Comparison of ENCODE assay signal across 8 cellular contexts in genomic region chr1:177983824-177984528, GRCh38. TPM values are rescaled to one million over a fixed set of nuclear protein-coding genes. Genes with fewer than 3 reads are reported as not detected.
DNase-seq lines count a peak whose midpoint lies in the region; ATAC-seq and TF ChIP-seq lines count a peak whose summit lies in the region.

No MANE protein-coding gene starts in this region.

- CTCF ChIA-PET in CD8-positive, alpha-beta T cell (lab: Charles Lee), result no interaction called here

- 56% methylated on average over 4 of the region's 4 CpGs for WGBS in hepatocyte (ENCODE audit: low lambda C conversion rate, missing lambda C conversion rate)
- 35% methylated on average over 4 of the region's 4 CpGs for WGBS in smooth muscle cell (ENCODE audit: low lambda C conversion rate)

- H3K9me3 ChIP-seq in hepatocyte (ENCODE audit: low read depth) (no peaks in the 10 kb centered on the region), smooth muscle cell (replicated peaks; ENCODE audit: low read depth) (no peaks in the 10 kb centered on the region), Peyer's patch (no peaks in the 10 kb centered on the region)
- H3K9me3 ChIP-seq in CD8-positive, alpha-beta T cell (ENCODE audit: low read length), result no peaks in the 10 kb centered on the region

- H3K27ac ChIP-seq in hepatocyte, result peak overlapping the region; percentile 73
- peak overlapping the region; percentile 87 for H3K27ac ChIP-seq in smooth muscle cell (ENCODE audit: low read depth)
- H3K27ac ChIP-seq in CD8-positive, alpha-beta T cell (ENCODE audit: low read depth, low read length), result no peak overlapping the region
- no peak overlapping the region for H3K27ac ChIP-seq in Peyer's patch

- H3K27ac Mint-ChIP-seq in CD8-positive, alpha-beta T cell, result no peak overlapping the region

- no peaks in the 10 kb centered on the region for H4K20me1 ChIP-seq in hepatocyte (ENCODE audit: insufficient read depth, poor library complexity, severe bottlenecking)
- H4K20me1 ChIP-seq in smooth muscle cell (ENCODE audit: low read depth), result no peaks in the 10 kb centered on the region

- H3K4me1 ChIP-seq in hepatocyte (ENCODE audit: insufficient read depth) (no peaks in the 10 kb centered on the region), smooth muscle cell (ENCODE audit: low read depth) (peaks cover 15% of the 10 kb centered on the region), Peyer's patch (no peaks in the 10 kb centered on the region)
- no peaks in the 10 kb centered on the region for H3K4me1 ChIP-seq in CD8-positive, alpha-beta T cell (ENCODE audit: insufficient read depth, low read length)

- H3K4me2 ChIP-seq in hepatocyte, result peak overlapping the region; percentile 70
- peak overlapping the region; percentile 81 for H3K4me2 ChIP-seq in smooth muscle cell

- H3K9me3 Mint-ChIP-seq in CD8-positive, alpha-beta T cell, result peaks cover 7% of the 10 kb centered on the region

- peaks cover 4% of the 10 kb centered on the region for H3F3A ChIP-seq in smooth muscle cell (ENCODE audit: low read depth)

- POLR2A ChIA-PET in CD8-positive, alpha-beta T cell (lab: Charles Lee), result no interaction called here

- no peak for TF ChIP-seq CTCF in LNCaP clone FGC (IDR thresholded peaks at IDR 0.05; ENCODE audit: control insufficient read depth, extremely low read depth, insufficient read depth)
- TF ChIP-seq CTCF in hepatocyte (IDR thresholded peaks at IDR 0.05; ENCODE audit: poor library complexity), result no peak
- TF ChIP-seq CTCF in smooth muscle cell (IDR thresholded peaks at IDR 0.05; ENCODE audit: borderline replicate concordance, insufficient read depth, poor library complexity, severe bottlenecking), result no peak
- TF ChIP-seq CTCF in CD8-positive, alpha-beta T cell (IDR thresholded peaks at IDR 0.05), result no peak
- no peak for TF ChIP-seq CTCF in Peyer's patch (IDR thresholded peaks at IDR 0.05)

- no peaks in the 10 kb centered on the region for H3K4me1 Mint-ChIP-seq in CD8-positive, alpha-beta T cell (ENCODE audit: low read depth)

- peak; percentile 40 for DNase-seq in LNCaP clone FGC (ENCODE audit: low read depth)
- DNase-seq in amniotic stem cell (lab: John Stamatoyannopoulos, UW), result peak; percentile 85
- peak; percentile 78 for DNase-seq in hepatocyte (ENCODE audit: low spot score)
- peak; percentile 8 for DNase-seq in smooth muscle cell (lab: John Stamatoyannopoulos, UW; ENCODE audit: unreplicated experiment)
- DNase-seq in CD8-positive, alpha-beta T cell, result no peak
- no peak for DNase-seq in effector CD4-positive, alpha-beta T cell
- DNase-seq in Peyer's patch, result no peak

- H3K9me2 ChIP-seq in hepatocyte (replicated peaks; ENCODE audit: insufficient read depth), result no peaks in the 10 kb centered on the region

- H3K36me3 Mint-ChIP-seq in CD8-positive, alpha-beta T cell, result no peaks in the 10 kb centered on the region

- no peak for TF ChIP-seq POLR2A in Peyer's patch (IDR thresholded peaks at IDR 0.05)

- no peaks in the 10 kb centered on the region for H3K36me3 ChIP-seq in hepatocyte (replicated peaks; ENCODE audit: insufficient read depth, low read depth)
- H3K36me3 ChIP-seq in smooth muscle cell (ENCODE audit: low read depth), result no peaks in the 10 kb centered on the region
- no peaks in the 10 kb centered on the region for H3K36me3 ChIP-seq in CD8-positive, alpha-beta T cell (ENCODE audit: insufficient read depth, low read length)
- H3K36me3 ChIP-seq in Peyer's patch, result no peaks in the 10 kb centered on the region

- H2AFZ ChIP-seq in hepatocyte, result peak overlapping the region; percentile 75
- H2AFZ ChIP-seq in smooth muscle cell (ENCODE audit: low read depth), result peak overlapping the region; percentile 93

- H3K79me2 ChIP-seq in hepatocyte (no peaks in the 10 kb centered on the region), smooth muscle cell (ENCODE audit: low read depth) (no peaks in the 10 kb centered on the region)

- no peaks in the 10 kb centered on the region for H3K27me3 ChIP-seq in hepatocyte
- no peaks in the 10 kb centered on the region for H3K27me3 ChIP-seq in smooth muscle cell (ENCODE audit: low read depth)
- H3K27me3 ChIP-seq in CD8-positive, alpha-beta T cell (ENCODE audit: insufficient read depth, low read length), result no peaks in the 10 kb centered on the region
- no peaks in the 10 kb centered on the region for H3K27me3 ChIP-seq in Peyer's patch

- H3K27me3 Mint-ChIP-seq in CD8-positive, alpha-beta T cell (ENCODE audit: low read depth), result no peaks in the 10 kb centered on the region

- peak overlapping the region; percentile 69 for H3K9ac ChIP-seq in smooth muscle cell (ENCODE audit: low read depth)

- H3K4me3 Mint-ChIP-seq in CD8-positive, alpha-beta T cell, result no peak overlapping the region

- H3K4me3 ChIP-seq in LNCaP clone FGC (ENCODE audit: low read depth, low read length) (no peak overlapping the region), hepatocyte (no peak overlapping the region), smooth muscle cell (peak overlapping the region; percentile 31), Peyer's patch (no peak overlapping the region)
- no peak overlapping the region for H3K4me3 ChIP-seq in CD8-positive, alpha-beta T cell (ENCODE audit: low read depth, low read length)

- intact Hi-C loops in CD8-positive, alpha-beta T cell (cut with DNase I, micrococcal nuclease), result no loop called here

- no peak for ATAC-seq in CD8-positive, alpha-beta T cell
- ATAC-seq in HG02885 (IDR thresholded peaks at IDR 0.05; ENCODE audit: poor library complexity, unreplicated experiment), result no peak

RNA-seq across cellular contexts. Expression of gene SEC16B, which starts 14.1 kb away (rescaled TPM):
- total RNA-seq in hepatocyte, result 8.4 and 8.5 TPM in 2 replicates
- 6.5 and 9.1 TPM in 2 replicates for polyA plus RNA-seq in hepatocyte
- 2.9 and 3.2 TPM in 2 replicates for total RNA-seq in smooth muscle cell
- polyA plus RNA-seq in smooth muscle cell, result 4.3 and 5.9 TPM in 2 replicates
- not detected for total RNA-seq in CD8-positive, alpha-beta T cell
- total RNA-seq in Peyer's patch, result 100 to 1,000 TPM in 1 of 4 donors, 10 to 100 TPM in 3; 20.6 to 147 (median 55.0) TPM

Comparison
In these comparisons a context has a peak if more than half of its experiments do, and no peak if none do; other contexts are left out.
1. DNase-seq: peak in LNCaP clone FGC (single experiment), amniotic stem cell (single experiment), hepatocyte (single experiment) and smooth muscle cell (single experiment); none in CD8-positive, alpha-beta T cell (0 of 7), effector CD4-positive, alpha-beta T cell (single experiment) and Peyer's patch (0 of 3).
2. H3K27ac ChIP-seq: peak in hepatocyte (single experiment) and smooth muscle cell (single experiment); none in CD8-positive, alpha-beta T cell (single experiment) and Peyer's patch (0 of 4).